ENCODE assay signal across 22 cellular contexts in genomic region chr6:17503051-17503450, GRCh38.
"Had no signal": no experiment of that assay in that cellular context is flagged by ENCODE, and none has a peak within 500 bp of the region (broad histone marks: within the 10 kb centered on the region; RNA-seq: fewer than 3 reads in every experiment).

No MANE protein-coding gene starts in this region.

- H3K4me1 Mint-ChIP-seq: naive thymus-derived CD4-positive, alpha-beta T cell; stimulated activated effector memory CD8-positive, alpha-beta T cell treated with anti-CD3 and anti-CD28 coated beads, Interleukin-12 subunit alpha, Interleukin-12 subunit beta, amount 100 ng/mL, for 72 hours had no signal

- H3K27me3 Mint-ChIP-seq: dendritic cell treated with granulocyte-macrophage colony-stimulating factor and Interleukin-4, amounts not matched to agents 40 ng/mL and 50 ng/mL, for 4 days had no signal

- H3K27ac Mint-ChIP-seq: dendritic cell treated with granulocyte-macrophage colony-stimulating factor and Interleukin-4, amounts not matched to agents 40 ng/mL and 50 ng/mL, for 4 days; effector memory CD8-positive, alpha-beta T cell; naive thymus-derived CD4-positive, alpha-beta T cell; stimulated activated effector memory CD8-positive, alpha-beta T cell treated with anti-CD3 and anti-CD28 coated beads, Interleukin-12 subunit alpha, Interleukin-12 subunit beta, amount 100 ng/mL, for 72 hours had no signal

- H3K4me1 ChIP-seq: foreskin keratinocyte, suprapubic skin, thyroid gland, upper lobe of left lung had no signal

- H3K4me3 Mint-ChIP-seq: dendritic cell treated with granulocyte-macrophage colony-stimulating factor and Interleukin-4, amounts not matched to agents 40 ng/mL and 50 ng/mL, for 4 days; effector memory CD8-positive, alpha-beta T cell; naive thymus-derived CD4-positive, alpha-beta T cell; stimulated activated effector memory CD8-positive, alpha-beta T cell treated with anti-CD3 and anti-CD28 coated beads, Interleukin-12 subunit alpha, Interleukin-12 subunit beta, amount 100 ng/mL, for 72 hours had no signal

- H3K27ac ChIP-seq: epithelial cell of prostate, foreskin keratinocyte, heart left ventricle, neutrophil, suprapubic skin, thyroid gland, upper lobe of left lung had no signal

- H3K36me3 Mint-ChIP-seq: naive thymus-derived CD4-positive, alpha-beta T cell; stimulated activated effector memory CD8-positive, alpha-beta T cell treated with anti-CD3 and anti-CD28 coated beads, Interleukin-12 subunit alpha, Interleukin-12 subunit beta, amount 100 ng/mL, for 72 hours had no signal

- H3K9me3 Mint-ChIP-seq: dendritic cell treated with granulocyte-macrophage colony-stimulating factor and Interleukin-4, amounts not matched to agents 40 ng/mL and 50 ng/mL, for 4 days; effector memory CD8-positive, alpha-beta T cell; naive thymus-derived CD4-positive, alpha-beta T cell; stimulated activated effector memory CD8-positive, alpha-beta T cell treated with anti-CD3 and anti-CD28 coated beads, Interleukin-12 subunit alpha, Interleukin-12 subunit beta, amount 100 ng/mL, for 72 hours had no signal

- DNase-seq: cerebellar nuclear complex; effector memory CD8-positive, alpha-beta T cell; foreskin keratinocyte; heart left ventricle; hippocampal formation; left colon; left ventricle myocardium superior; mesendoderm; naive thymus-derived CD4-positive, alpha-beta T cell; posterior cingulate gyrus; right cardiac atrium; stimulated activated CD4-positive, alpha-beta T cell treated with anti-CD3 and anti-CD28 coated beads, Interleukin-4, amount 100 ng/mL, for 1 hour; stimulated activated CD8-positive, alpha-beta memory T cell treated with anti-CD3 and anti-CD28 coated beads, Interleukin-4, amount 100 ng/mL, for 48 hours; stimulated activated naive CD8-positive, alpha-beta T cell treated with anti-CD3 and anti-CD28 coated beads, Interleukin-15, Interleukin-2, amounts not matched to agents 100 U/mL and 50 U/mL, for 24 hours; thyroid gland; upper lobe of left lung had no signal

- ATAC-seq: effector memory CD8-positive, alpha-beta T cell; foreskin keratinocyte; heart left ventricle; left colon; left ventricle myocardium superior; naive thymus-derived CD4-positive, alpha-beta T cell; right cardiac atrium; stimulated activated effector memory CD8-positive, alpha-beta T cell treated with anti-CD3 and anti-CD28 coated beads, Interleukin-12 subunit alpha, Interleukin-12 subunit beta, amount 100 ng/mL, for 72 hours; stimulated activated naive CD8-positive, alpha-beta T cell treated with anti-CD3 and anti-CD28 coated beads, Interleukin-15, Interleukin-2, amounts not matched to agents 100 U/mL and 50 U/mL, for 24 hours had no signal

- H3K36me3 ChIP-seq: neutrophil, suprapubic skin, thyroid gland, upper lobe of left lung had no signal

- H3K27me3 ChIP-seq: foreskin keratinocyte, heart left ventricle, neutrophil, suprapubic skin, thyroid gland, upper lobe of left lung had no signal

- H3K9me3 ChIP-seq: heart left ventricle, neutrophil, suprapubic skin, thyroid gland, upper lobe of left lung had no signal

- H3K4me3 ChIP-seq: heart left ventricle, lung, suprapubic skin, thyroid gland, upper lobe of left lung had no signal
